Comparison of ENCODE assay signal across 8 cellular contexts in the genomic region with DNA sequence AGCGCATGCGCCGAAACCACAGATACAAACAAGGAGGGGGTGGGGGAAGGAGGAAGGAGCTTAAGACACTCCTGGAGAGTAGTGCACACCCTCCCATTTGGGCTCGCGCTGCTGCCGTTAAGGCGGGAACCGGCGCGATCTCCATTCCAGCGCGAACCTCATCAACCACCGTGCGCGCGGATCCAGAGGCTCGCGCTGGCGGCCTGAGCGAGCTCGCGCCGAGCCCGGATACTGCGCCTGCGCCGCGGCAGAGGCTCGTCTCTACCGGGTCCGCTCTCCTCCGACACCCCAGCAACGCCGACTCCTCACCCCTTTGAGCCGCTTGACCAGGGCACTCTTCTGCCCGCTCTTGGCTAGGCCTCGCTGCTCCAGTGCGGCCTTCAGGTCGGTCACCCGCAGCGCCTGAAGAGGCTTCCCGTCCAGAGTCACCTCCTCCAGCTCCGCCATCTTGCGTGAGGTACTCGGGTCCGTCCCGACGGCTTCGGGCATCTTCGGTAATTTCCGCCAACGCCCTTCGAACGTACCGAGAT. TPM values are rescaled to one million over a fixed set of nuclear protein-coding genes. Genes with fewer than 3 reads are reported as not detected.
DNase-seq lines count a peak whose midpoint lies in the region; ATAC-seq and TF ChIP-seq lines count a peak whose summit lies in the region.

A gene with protein sequence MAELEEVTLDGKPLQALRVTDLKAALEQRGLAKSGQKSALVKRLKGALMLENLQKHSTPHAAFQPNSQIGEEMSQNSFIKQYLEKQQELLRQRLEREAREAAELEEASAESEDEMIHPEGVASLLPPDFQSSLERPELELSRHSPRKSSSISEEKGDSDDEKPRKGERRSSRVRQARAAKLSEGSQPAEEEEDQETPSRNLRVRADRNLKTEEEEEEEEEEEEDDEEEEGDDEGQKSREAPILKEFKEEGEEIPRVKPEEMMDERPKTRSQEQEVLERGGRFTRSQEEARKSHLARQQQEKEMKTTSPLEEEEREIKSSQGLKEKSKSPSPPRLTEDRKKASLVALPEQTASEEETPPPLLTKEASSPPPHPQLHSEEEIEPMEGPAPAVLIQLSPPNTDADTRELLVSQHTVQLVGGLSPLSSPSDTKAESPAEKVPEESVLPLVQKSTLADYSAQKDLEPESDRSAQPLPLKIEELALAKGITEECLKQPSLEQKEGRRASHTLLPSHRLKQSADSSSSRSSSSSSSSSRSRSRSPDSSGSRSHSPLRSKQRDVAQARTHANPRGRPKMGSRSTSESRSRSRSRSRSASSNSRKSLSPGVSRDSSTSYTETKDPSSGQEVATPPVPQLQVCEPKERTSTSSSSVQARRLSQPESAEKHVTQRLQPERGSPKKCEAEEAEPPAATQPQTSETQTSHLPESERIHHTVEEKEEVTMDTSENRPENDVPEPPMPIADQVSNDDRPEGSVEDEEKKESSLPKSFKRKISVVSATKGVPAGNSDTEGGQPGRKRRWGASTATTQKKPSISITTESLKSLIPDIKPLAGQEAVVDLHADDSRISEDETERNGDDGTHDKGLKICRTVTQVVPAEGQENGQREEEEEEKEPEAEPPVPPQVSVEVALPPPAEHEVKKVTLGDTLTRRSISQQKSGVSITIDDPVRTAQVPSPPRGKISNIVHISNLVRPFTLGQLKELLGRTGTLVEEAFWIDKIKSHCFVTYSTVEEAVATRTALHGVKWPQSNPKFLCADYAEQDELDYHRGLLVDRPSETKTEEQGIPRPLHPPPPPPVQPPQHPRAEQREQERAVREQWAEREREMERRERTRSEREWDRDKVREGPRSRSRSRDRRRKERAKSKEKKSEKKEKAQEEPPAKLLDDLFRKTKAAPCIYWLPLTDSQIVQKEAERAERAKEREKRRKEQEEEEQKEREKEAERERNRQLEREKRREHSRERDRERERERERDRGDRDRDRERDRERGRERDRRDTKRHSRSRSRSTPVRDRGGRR (minus strand): TSS at position 471 of the 530 bp plus-strand sequence. CDS start 24 bp downstream, at position 447.

- H3K27me3 Mint-ChIP-seq in activated naive CD4-positive, alpha-beta T cell treated with anti-CD3 and anti-CD28 coated beads for 36 hours (ENCODE audit: low read depth) = no peaks in the 10 kb centered on the region
- H3K27me3 Mint-ChIP-seq in effector memory CD8-positive, alpha-beta T cell = no peaks in the 10 kb centered on the region

- peaks cover 59% of the 10 kb centered on the region for H3K36me3 ChIP-seq in WERI-Rb-1

- no peaks in the 10 kb centered on the region for H3K9me3 ChIP-seq in WERI-Rb-1 (ENCODE audit: severe bottlenecking)

- CTCF ChIA-PET in activated naive CD4-positive, alpha-beta T cell treated with anti-CD3 and anti-CD28 coated beads for 36 hours (lab: Charles Lee) = interaction anchor here (0.7 to 5.3 kb wide), 17 partner anchors 9 to 211 kb away, joined by 3 to 45 read pairs (median 4); a partner anchor contains a TSS

- H3K27me3 ChIP-seq in WERI-Rb-1 (ENCODE audit: insufficient read depth, low read depth, severe bottlenecking) = no peaks in the 10 kb centered on the region

- no peak within 1 kb of the TSS for H3K27ac Mint-ChIP-seq in activated naive CD4-positive, alpha-beta T cell treated with anti-CD3 and anti-CD28 coated beads for 36 hours
- no peak within 1 kb of the TSS for H3K27ac Mint-ChIP-seq in effector memory CD8-positive, alpha-beta T cell
- no peak within 1 kb of the TSS for H3K27ac Mint-ChIP-seq in stimulated activated effector memory CD8-positive, alpha-beta T cell treated with anti-CD3 and anti-CD28 coated beads, Interleukin-12 subunit alpha, Interleukin-12 subunit beta, amount 100 ng/mL, for 72 hours

- no peak for TF ChIP-seq CTCF in WERI-Rb-1 (IDR thresholded peaks at IDR 0.05; ENCODE audit: low read depth, low read length)

- H3K4me3 ChIP-seq in WERI-Rb-1 (ENCODE audit: low read depth, low read length) = peak within 1 kb of the TSS; percentile 90

- peaks cover 36% of the 10 kb centered on the region for H3K36me3 Mint-ChIP-seq in activated naive CD4-positive, alpha-beta T cell treated with anti-CD3 and anti-CD28 coated beads for 36 hours (ENCODE audit: low read depth)
- peaks cover 24% of the 10 kb centered on the region for H3K36me3 Mint-ChIP-seq in effector memory CD8-positive, alpha-beta T cell (ENCODE audit: insufficient read depth)
- peaks cover 31% of the 10 kb centered on the region for H3K36me3 Mint-ChIP-seq in stimulated activated effector memory CD8-positive, alpha-beta T cell treated with anti-CD3 and anti-CD28 coated beads, Interleukin-12 subunit alpha, Interleukin-12 subunit beta, amount 100 ng/mL, for 72 hours

- H3K9me3 Mint-ChIP-seq in activated naive CD4-positive, alpha-beta T cell treated with anti-CD3 and anti-CD28 coated beads for 36 hours = no peaks in the 10 kb centered on the region
- no peaks in the 10 kb centered on the region for H3K9me3 Mint-ChIP-seq in effector memory CD8-positive, alpha-beta T cell
- H3K9me3 Mint-ChIP-seq in stimulated activated effector memory CD8-positive, alpha-beta T cell treated with anti-CD3 and anti-CD28 coated beads, Interleukin-12 subunit alpha, Interleukin-12 subunit beta, amount 100 ng/mL, for 72 hours = no peaks in the 10 kb centered on the region

- no peak within 1 kb of the TSS for H3K4me3 Mint-ChIP-seq in activated naive CD4-positive, alpha-beta T cell treated with anti-CD3 and anti-CD28 coated beads for 36 hours
- no peak within 1 kb of the TSS for H3K4me3 Mint-ChIP-seq in effector memory CD8-positive, alpha-beta T cell
- no peak within 1 kb of the TSS for H3K4me3 Mint-ChIP-seq in stimulated activated effector memory CD8-positive, alpha-beta T cell treated with anti-CD3 and anti-CD28 coated beads, Interleukin-12 subunit alpha, Interleukin-12 subunit beta, amount 100 ng/mL, for 72 hours

- peak within 1 kb of the TSS; percentile 96 for H3K27ac ChIP-seq in WERI-Rb-1

- ATAC-seq in HG03108 (IDR thresholded peaks at IDR 0.05; ENCODE audit: unreplicated experiment) = peak; percentile 24
- ATAC-seq in effector memory CD8-positive, alpha-beta T cell (replicated peaks) = peak; percentile 41
- peak; percentile 67 for ATAC-seq in stimulated activated effector memory CD8-positive, alpha-beta T cell treated with anti-CD3 and anti-CD28 coated beads, Interleukin-12 subunit alpha, Interleukin-12 subunit beta, amount 100 ng/mL, for 72 hours

- peaks cover 44% of the 10 kb centered on the region for H3K4me1 Mint-ChIP-seq in activated naive CD4-positive, alpha-beta T cell treated with anti-CD3 and anti-CD28 coated beads for 36 hours (ENCODE audit: low read depth)
- peaks cover 24 to 44% of the 10 kb centered on the region in 2 donors for H3K4me1 Mint-ChIP-seq in effector memory CD8-positive, alpha-beta T cell (ENCODE audit: low read depth in 2 of 2)
- H3K4me1 Mint-ChIP-seq in stimulated activated effector memory CD8-positive, alpha-beta T cell treated with anti-CD3 and anti-CD28 coated beads, Interleukin-12 subunit alpha, Interleukin-12 subunit beta, amount 100 ng/mL, for 72 hours = peaks cover 25% of the 10 kb centered on the region

- DNase-seq in activated naive CD4-positive, alpha-beta T cell treated with anti-CD3 and anti-CD28 coated beads for 36 hours = peak; percentile 79
- DNase-seq in activated naive CD4-positive, alpha-beta T cell (lab: John Stamatoyannopoulos, UW) = no peak
- peak; percentile 90 for DNase-seq in WERI-Rb-1
- DNase-seq in effector memory CD8-positive, alpha-beta T cell = no peak
- peak; percentile 17 for DNase-seq in middle frontal gyrus (ENCODE audit: extremely low spot score, low spot score)
- peak; percentile 99 to 100 for DNase-seq in stimulated activated effector memory CD8-positive, alpha-beta T cell treated with anti-CD3 and anti-CD28 coated beads, Interleukin-12 subunit alpha, Interleukin-12 subunit beta, amount 100 ng/mL, for 72 hours (ENCODE audit: low spot score in 2 of 2)
- DNase-seq in SW 1271 (lab: John Stamatoyannopoulos, UW) = no peak

- intact Hi-C loops in activated naive CD4-positive, alpha-beta T cell treated with anti-CD3 and anti-CD28 coated beads for 36 hours (cut with micrococcal nuclease) = loop anchor here (1.0 to 5.0 kb wide), 14 partner anchors 23 to 1172 kb away; a partner anchor contains a TSS

RNA-seq across cellular contexts. Expression of the gene that starts here (rescaled TPM):
- 100 to 1,000 TPM; 152 to 156 TPM for total RNA-seq in activated naive CD4-positive, alpha-beta T cell treated with anti-CD3 and anti-CD28 coated beads for 36 hours

Comparison
In these comparisons a context has a peak if more than half of its experiments do, and no peak if none do; other contexts are left out.
1. DNase-seq: peak in activated naive CD4-positive, alpha-beta T cell treated with anti-CD3 and anti-CD28 coated beads for 36 hours (single experiment), WERI-Rb-1 (single experiment), middle frontal gyrus (single experiment) and stimulated activated effector memory CD8-positive, alpha-beta T cell treated with anti-CD3 and anti-CD28 coated beads, Interleukin-12 subunit alpha, Interleukin-12 subunit beta, amount 100 ng/mL, for 72 hours (2 of 2); none in activated naive CD4-positive, alpha-beta T cell (0 of 4), effector memory CD8-positive, alpha-beta T cell (0 of 3) and SW 1271 (0 of 2).
2. Peak in every context shown above with its lines, with median percentiles within 50 percentile points of each other: ATAC-seq.